Comparison of ENCODE assay signal across 31 cellular contexts in genomic region chr11:27555264-27555663, GRCh38. TPM values are rescaled to one million over a fixed set of nuclear protein-coding genes. Genes with fewer than 3 reads are reported as not detected.
A peak's percentile ranks its signal among the peaks of the same experiment; 100 is the strongest.
DNase-seq lines count a peak whose midpoint lies in the region; ATAC-seq and FAIRE-seq lines count a peak whose summit lies in the region.
"Had no signal": no experiment of that assay in that cellular context is flagged by ENCODE, and none has a peak within 500 bp of the region (broad histone marks: within the 10 kb centered on the region; RNA-seq: fewer than 3 reads in every experiment).

No MANE protein-coding gene starts in this region.

- no peaks in the 10 kb centered on the region for H3K27me3 ChIP-seq in small intestine (ENCODE audit: control insufficient read depth in 2 of 2, insufficient read depth in 2 of 2, low read length in 2 of 2)
- H3K27me3 ChIP-seq: BE2C; BLaER1; BLaER1 treated with 17β-estradiol and CSF1 and Interleukin-3, amounts not matched to agents 10 nM and 100 nM had no signal

- H3K9me3 ChIP-seq in small intestine (ENCODE audit: control insufficient read depth, low read depth), result no peaks in the 10 kb centered on the region
- H3K9me3 ChIP-seq: A549; BE2C; BLaER1; BLaER1 treated with 17β-estradiol and CSF1 and Interleukin-3, amounts not matched to agents 10 nM and 100 nM; Caco-2 had no signal

- DNase-seq in left lobe of liver (ENCODE audit: low spot score) (no peak), small intestine (peak; percentile 2)
- DNase-seq: 8988T; ACHN; AML-193; BE2C; C1 segment of cervical spinal cord; Caco-2; Calu3; CD4-positive, alpha-beta memory T cell; CD4-positive, alpha-beta T cell; CD4-positive, CD25-positive, alpha-beta regulatory T cell; CD8-positive, alpha-beta memory T cell; CD8-positive, alpha-beta T cell; COR-L47; DMS 273 treated with DMSO at 0.1 percent for 48 hours; DMS153; DMS53; DMS79; DMS79 treated with DMSO at 0.1 percent for 48 hours; DND-41; EL had no signal

- 64 to 94% (median 76%) methylated on average over 1 of the region's 1 CpG for WGBS in small intestine, 3 donors

- no peaks in the 10 kb centered on the region for H3K4me1 ChIP-seq in small intestine (ENCODE audit: control insufficient read depth in 2 of 2, insufficient read depth in 1 of 2, low read depth in 1 of 2, low read length in 1 of 2)
- H3K4me1 ChIP-seq: A549; BE2C; BLaER1; BLaER1 treated with 17β-estradiol and CSF1 and Interleukin-3, amounts not matched to agents 10 nM and 100 nM; Caco-2 had no signal

- ATAC-seq in left lobe of liver (peak; percentile 69), HG02852 (IDR thresholded peaks at IDR 0.05; ENCODE audit: unreplicated experiment) (no peak), GM18502 (IDR thresholded peaks at IDR 0.05; ENCODE audit: poor library complexity, unreplicated experiment) (no peak)
- ATAC-seq: A549; CD8-positive, alpha-beta T cell had no signal

- H3K4me3 ChIP-seq in small intestine (ENCODE audit: low read depth in 1 of 2, low read length in 2 of 2), result no peak overlapping the region
- H3K4me3 ChIP-seq: A549; BLaER1; BLaER1 treated with 17β-estradiol and CSF1 and Interleukin-3, amounts not matched to agents 10 nM and 100 nM had no signal

- no peaks in the 10 kb centered on the region for H3K36me3 ChIP-seq in small intestine (ENCODE audit: control insufficient read depth in 2 of 2, insufficient read depth in 2 of 2, low read length in 2 of 2)
- H3K36me3 ChIP-seq: BE2C; BLaER1; BLaER1 treated with 17β-estradiol and CSF1 and Interleukin-3, amounts not matched to agents 10 nM and 100 nM had no signal

- no peak overlapping the region for H3K27ac ChIP-seq in small intestine (ENCODE audit: low read depth in 1 of 2, low read length in 1 of 2)
- H3K27ac ChIP-seq: 22Rv1; A549; BLaER1; BLaER1 treated with 17β-estradiol and CSF1 and Interleukin-3, amounts not matched to agents 10 nM and 100 nM; C4-2B had no signal

- FAIRE-seq in small intestine (lab: Jason Lieb, UNC), result no peak
- FAIRE-seq: A204.1, A549, D721Med had no signal

RNA-seq across cellular contexts. Expression of gene LIN7C, which starts 48.7 kb away (rescaled TPM):
- 22.3 TPM for total RNA-seq in left lobe of liver
- polyA plus RNA-seq in small intestine, result 10 to 100 TPM in 1 of 3 donors, 1 to 10 TPM in 2; 7.3 to 13.8 (median 8.9) TPM
